8 cellular contexts compared by ENCODE assay signal in the genomic region with DNA sequence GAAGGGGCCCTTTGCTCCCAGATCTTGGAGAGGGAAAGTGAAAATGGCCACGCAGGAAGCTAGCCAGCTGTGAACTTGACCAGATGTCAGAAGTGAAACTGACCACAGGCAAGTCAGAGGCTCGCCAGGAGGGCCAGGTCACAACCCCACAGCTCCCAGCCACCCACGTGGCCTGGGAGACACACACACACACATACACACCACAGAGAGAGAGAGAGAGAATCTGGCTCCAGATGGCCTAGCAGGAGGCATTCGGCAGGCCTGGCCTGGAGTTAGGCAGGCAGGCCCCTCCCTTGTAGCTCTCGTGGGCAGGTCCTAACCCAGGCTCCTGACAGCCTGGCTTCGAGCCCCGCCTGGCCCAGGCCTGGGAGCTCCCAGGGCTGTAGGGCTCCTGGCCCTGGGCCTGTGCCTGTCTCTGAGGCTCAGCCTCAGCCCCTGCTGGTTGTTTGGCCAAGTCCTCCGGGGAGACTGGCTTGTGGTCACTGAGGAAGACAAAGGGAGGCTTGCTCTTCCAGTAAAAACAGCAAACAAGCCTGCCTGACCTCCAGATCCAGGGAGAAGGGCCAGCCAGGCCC. TPM values are rescaled to one million over a fixed set of nuclear protein-coding genes. Genes with fewer than 3 reads are reported as not detected.
DNase-seq lines count a peak whose midpoint lies in the region; ATAC-seq and TF ChIP-seq lines count a peak whose summit lies in the region.

No MANE protein-coding gene starts in this region.

- H3K36me3 ChIP-seq in endodermal cell (ENCODE audit: control insufficient read depth, insufficient read depth, low read length) (no peaks in the 10 kb centered on the region), mesodermal cell (ENCODE audit: control insufficient read depth, insufficient read depth, low read length) (no peaks in the 10 kb centered on the region)

- H3K9ac ChIP-seq in endodermal cell (ENCODE audit: extremely low read depth, low read length, poor library complexity, severe bottlenecking) = no peak overlapping the region

- H3K36me3 Mint-ChIP-seq in activated naive CD8-positive, alpha-beta T cell treated with anti-CD3 and anti-CD28 coated beads, Interleukin-2, amount 10 ng/mL, durations not matched to agents 7 days and 5 days = no peaks in the 10 kb centered on the region
- H3K36me3 Mint-ChIP-seq in activated naive CD8-positive, alpha-beta T cell treated with anti-CD3 and anti-CD28 coated beads for 36 hours = no peaks in the 10 kb centered on the region
- H3K36me3 Mint-ChIP-seq in endodermal cell (ENCODE audit: low read depth) (no peaks in the 10 kb centered on the region), type B pancreatic cell (peaks cover 7% of the 10 kb centered on the region)
- no peaks in the 10 kb centered on the region for H3K36me3 Mint-ChIP-seq in T-helper 2 cell treated with Interferon-gamma antibody and Interleukin-4, amounts not matched to agents 5 μg/mL and 100 μg/mL, for 36 hours (ENCODE audit: low read depth)

- ATAC-seq in activated naive CD8-positive, alpha-beta T cell treated with anti-CD3 and anti-CD28 coated beads, Interleukin-2, amount 10 ng/mL, durations not matched to agents 7 days and 5 days (ENCODE audit: low read depth) = no peak
- peak; percentile 92 for ATAC-seq in HG03066 (IDR thresholded peaks at IDR 0.05; ENCODE audit: low read depth, unreplicated experiment)

- no peak overlapping the region for H3K4me3 Mint-ChIP-seq in activated naive CD8-positive, alpha-beta T cell treated with anti-CD3 and anti-CD28 coated beads, Interleukin-2, amount 10 ng/mL, durations not matched to agents 7 days and 5 days
- H3K4me3 Mint-ChIP-seq in activated naive CD8-positive, alpha-beta T cell treated with anti-CD3 and anti-CD28 coated beads for 36 hours = no peak overlapping the region
- H3K4me3 Mint-ChIP-seq in endodermal cell = no peak overlapping the region
- peak overlapping the region; percentile 51 for H3K4me3 Mint-ChIP-seq in type B pancreatic cell
- H3K4me3 Mint-ChIP-seq in T-helper 2 cell treated with Interferon-gamma antibody and Interleukin-4, amounts not matched to agents 5 μg/mL and 100 μg/mL, for 36 hours = no peak overlapping the region

- H3K9me3 Mint-ChIP-seq in activated naive CD8-positive, alpha-beta T cell treated with anti-CD3 and anti-CD28 coated beads, Interleukin-2, amount 10 ng/mL, durations not matched to agents 7 days and 5 days = no peaks in the 10 kb centered on the region
- no peaks in the 10 kb centered on the region for H3K9me3 Mint-ChIP-seq in activated naive CD8-positive, alpha-beta T cell treated with anti-CD3 and anti-CD28 coated beads for 36 hours
- H3K9me3 Mint-ChIP-seq in endodermal cell (no peaks in the 10 kb centered on the region), type B pancreatic cell (no peaks in the 10 kb centered on the region)
- no peaks in the 10 kb centered on the region for H3K9me3 Mint-ChIP-seq in T-helper 2 cell treated with Interferon-gamma antibody and Interleukin-4, amounts not matched to agents 5 μg/mL and 100 μg/mL, for 36 hours

- peak; percentile 55 for TF ChIP-seq CTCF in endodermal cell (conservative IDR thresholded peaks at IDR 0.05)
- peak; percentile 56 for TF ChIP-seq CTCF in type B pancreatic cell (conservative IDR thresholded peaks at IDR 0.05)

- H3K4me1 ChIP-seq in endodermal cell (ENCODE audit: control insufficient read depth, insufficient read depth, low read length) (peaks cover 7% of the 10 kb centered on the region), mesodermal cell (ENCODE audit: control insufficient read depth, insufficient read depth, low read length, poor library complexity, severe bottlenecking) (peaks cover 15% of the 10 kb centered on the region)

- H3K4me3 ChIP-seq in endodermal cell (ENCODE audit: low read length) (no peak overlapping the region), mesodermal cell (ENCODE audit: extremely low read depth, insufficient read depth, low read length, poor library complexity, severe bottlenecking) (no peak overlapping the region)

- H3K27ac ChIP-seq in endodermal cell (ENCODE audit: low read depth, low read length) (peak overlapping the region; percentile 74), mesodermal cell (ENCODE audit: low read depth, low read length, severe bottlenecking) (peak overlapping the region; percentile 77)

- H3K9me3 ChIP-seq in endodermal cell (ENCODE audit: control insufficient read depth, low read length) = no peaks in the 10 kb centered on the region
- H3K9me3 ChIP-seq in mesodermal cell (ENCODE audit: control insufficient read depth, low read length) = no peaks in the 10 kb centered on the region

- peaks cover 3% of the 10 kb centered on the region for H3K27me3 Mint-ChIP-seq in activated naive CD8-positive, alpha-beta T cell treated with anti-CD3 and anti-CD28 coated beads, Interleukin-2, amount 10 ng/mL, durations not matched to agents 7 days and 5 days
- H3K27me3 Mint-ChIP-seq in activated naive CD8-positive, alpha-beta T cell treated with anti-CD3 and anti-CD28 coated beads for 36 hours = peaks cover 8% of the 10 kb centered on the region
- H3K27me3 Mint-ChIP-seq in endodermal cell (ENCODE audit: insufficient read depth) (peaks cover 2% of the 10 kb centered on the region), type B pancreatic cell (no peaks in the 10 kb centered on the region)
- no peaks in the 10 kb centered on the region for H3K27me3 Mint-ChIP-seq in T-helper 2 cell treated with Interferon-gamma antibody and Interleukin-4, amounts not matched to agents 5 μg/mL and 100 μg/mL, for 36 hours (ENCODE audit: low read depth)

- no peaks in the 10 kb centered on the region for H3K27me3 ChIP-seq in endodermal cell (ENCODE audit: control insufficient read depth, insufficient read depth, low read length, poor library complexity, severe bottlenecking)

- POLR2A ChIA-PET in activated naive CD8-positive, alpha-beta T cell treated with anti-CD3 and anti-CD28 coated beads, Interleukin-2, amount 10 ng/mL, durations not matched to agents 7 days and 5 days (lab: Charles Lee) = no interaction called here

- H3K27ac Mint-ChIP-seq in activated naive CD8-positive, alpha-beta T cell treated with anti-CD3 and anti-CD28 coated beads, Interleukin-2, amount 10 ng/mL, durations not matched to agents 7 days and 5 days = no peak overlapping the region
- H3K27ac Mint-ChIP-seq in activated naive CD8-positive, alpha-beta T cell treated with anti-CD3 and anti-CD28 coated beads for 36 hours = no peak overlapping the region
- H3K27ac Mint-ChIP-seq in endodermal cell (peak overlapping the region; percentile 86), type B pancreatic cell (peak overlapping the region; percentile 87)
- no peak overlapping the region for H3K27ac Mint-ChIP-seq in T-helper 2 cell treated with Interferon-gamma antibody and Interleukin-4, amounts not matched to agents 5 μg/mL and 100 μg/mL, for 36 hours

- 42 to 50% methylated on average over 2 to 8 of the region's 8 CpGs for WGBS in endodermal cell (ENCODE audit: insufficient coverage in 1 of 2, insufficient read length in 1 of 2), 2 experiments
- WGBS in mesodermal cell (ENCODE audit: insufficient coverage in 2 of 2), 2 experiments = 7 to 29% methylated on average over 4 to 5 of the region's 8 CpGs

- peaks cover 8% of the 10 kb centered on the region for H3K4me1 Mint-ChIP-seq in activated naive CD8-positive, alpha-beta T cell treated with anti-CD3 and anti-CD28 coated beads, Interleukin-2, amount 10 ng/mL, durations not matched to agents 7 days and 5 days
- peaks cover 6% of the 10 kb centered on the region for H3K4me1 Mint-ChIP-seq in activated naive CD8-positive, alpha-beta T cell treated with anti-CD3 and anti-CD28 coated beads for 36 hours
- H3K4me1 Mint-ChIP-seq in endodermal cell (peaks cover 22% of the 10 kb centered on the region), type B pancreatic cell (ENCODE audit: unreplicated experiment) (peaks cover 45% of the 10 kb centered on the region)
- H3K4me1 Mint-ChIP-seq in T-helper 2 cell treated with Interferon-gamma antibody and Interleukin-4, amounts not matched to agents 5 μg/mL and 100 μg/mL, for 36 hours (ENCODE audit: low read depth) = no peaks in the 10 kb centered on the region

- peak; percentile 24 for DNase-seq in activated naive CD8-positive, alpha-beta T cell treated with anti-CD3 and anti-CD28 coated beads, Interleukin-2, amount 10 ng/mL, durations not matched to agents 7 days and 5 days
- DNase-seq in activated naive CD8-positive, alpha-beta T cell treated with anti-CD3 and anti-CD28 coated beads for 36 hours = no peak
- peak; percentile 79 for DNase-seq in OCI-M1 (lab: John Stamatoyannopoulos, UW)
- DNase-seq in endodermal cell = peak; percentile 95
- no peak for DNase-seq in type B pancreatic cell (ENCODE audit: extremely low spot score, unreplicated experiment)
- no peak for DNase-seq in T-helper 2 cell treated with Interferon-gamma antibody and Interleukin-4, amounts not matched to agents 5 μg/mL and 100 μg/mL, for 36 hours (ENCODE audit: low spot score)

RNA-seq across cellular contexts. Expression of a gene that starts 20.2 kb away (rescaled TPM):
- under 1 TPM in 1 of 2 experiments, not detected in 1; 0.50 TPM for total RNA-seq in activated naive CD8-positive, alpha-beta T cell treated with anti-CD3 and anti-CD28 coated beads, Interleukin-2, amount 10 ng/mL, durations not matched to agents 7 days and 5 days
- total RNA-seq in activated naive CD8-positive, alpha-beta T cell treated with anti-CD3 and anti-CD28 coated beads for 36 hours = under 1 TPM in 1 of 2 experiments, not detected in 1; 0.16 TPM
- total RNA-seq in endodermal cell (1 to 10 TPM; 1.3 to 1.6 TPM), type B pancreatic cell (ENCODE audit: low replicate concordance) (2.1 and 41.3 TPM in 2 replicates)
- polyA plus RNA-seq in endodermal cell (2013, experiment 1 of 2) = 24.5 TPM
- polyA plus RNA-seq in endodermal cell (2013, experiment 2 of 2) = 22.1 TPM
- polyA plus RNA-seq in mesodermal cell (2013, experiment 1 of 2) = 36.0 TPM
- polyA plus RNA-seq in mesodermal cell (2013, experiment 2 of 2) = 31.0 TPM

Comparison
In these comparisons a context has a peak if more than half of its experiments do, and no peak if none do; other contexts are left out.
1. DNase-seq: peak in activated naive CD8-positive, alpha-beta T cell treated with anti-CD3 and anti-CD28 coated beads, Interleukin-2, amount 10 ng/mL, durations not matched to agents 7 days and 5 days (single experiment), OCI-M1 (single experiment) and endodermal cell (single experiment); none in activated naive CD8-positive, alpha-beta T cell treated with anti-CD3 and anti-CD28 coated beads for 36 hours (single experiment), type B pancreatic cell (single experiment) and T-helper 2 cell treated with Interferon-gamma antibody and Interleukin-4, amounts not matched to agents 5 μg/mL and 100 μg/mL, for 36 hours (single experiment).
2. H3K27ac Mint-ChIP-seq: peak in endodermal cell (single experiment) and type B pancreatic cell (single experiment); none in activated naive CD8-positive, alpha-beta T cell treated with anti-CD3 and anti-CD28 coated beads, Interleukin-2, amount 10 ng/mL, durations not matched to agents 7 days and 5 days (single experiment), activated naive CD8-positive, alpha-beta T cell treated with anti-CD3 and anti-CD28 coated beads for 36 hours (single experiment) and T-helper 2 cell treated with Interferon-gamma antibody and Interleukin-4, amounts not matched to agents 5 μg/mL and 100 μg/mL, for 36 hours (single experiment).